1 cellular context compared by ENCODE assay signal in genomic region chr7:142854505-142855400, GRCh38.
TF ChIP-seq lines count a peak whose summit lies in the region.

Gene EPHB6, plus strand, starts transcription at chr7:142855076. Its CDS starts 8,152 bp downstream, at chr7:142863228.

TF ChIP-seq in SK-N-SH treated with all-trans-retinoic acid at 6 μM for 48 hours, 23 proteins besides CTCF, POLR2A, EP300 and RAD21 (continued from another document):
- TF ChIP-seq CSRNP3 (CRISPR knock-in tag; IDR thresholded peaks at IDR 0.05), result no peak
- no peak for TF ChIP-seq ZNF565 (CRISPR knock-in tag; conservative IDR thresholded peaks at IDR 0.05; ENCODE audit: low read depth)
- TF ChIP-seq PATZ1 (CRISPR knock-in tag; IDR thresholded peaks at IDR 0.05; ENCODE audit: borderline replicate concordance), result no peak
- TF ChIP-seq ZNF70 (CRISPR knock-in tag; IDR thresholded peaks at IDR 0.05), result no peak
- no peak for TF ChIP-seq ARNTL (CRISPR knock-in tag; IDR thresholded peaks at IDR 0.05; ENCODE audit: borderline replicate concordance, low read depth)
